ENCODE assay signal across 13 cellular contexts in the genomic region with DNA sequence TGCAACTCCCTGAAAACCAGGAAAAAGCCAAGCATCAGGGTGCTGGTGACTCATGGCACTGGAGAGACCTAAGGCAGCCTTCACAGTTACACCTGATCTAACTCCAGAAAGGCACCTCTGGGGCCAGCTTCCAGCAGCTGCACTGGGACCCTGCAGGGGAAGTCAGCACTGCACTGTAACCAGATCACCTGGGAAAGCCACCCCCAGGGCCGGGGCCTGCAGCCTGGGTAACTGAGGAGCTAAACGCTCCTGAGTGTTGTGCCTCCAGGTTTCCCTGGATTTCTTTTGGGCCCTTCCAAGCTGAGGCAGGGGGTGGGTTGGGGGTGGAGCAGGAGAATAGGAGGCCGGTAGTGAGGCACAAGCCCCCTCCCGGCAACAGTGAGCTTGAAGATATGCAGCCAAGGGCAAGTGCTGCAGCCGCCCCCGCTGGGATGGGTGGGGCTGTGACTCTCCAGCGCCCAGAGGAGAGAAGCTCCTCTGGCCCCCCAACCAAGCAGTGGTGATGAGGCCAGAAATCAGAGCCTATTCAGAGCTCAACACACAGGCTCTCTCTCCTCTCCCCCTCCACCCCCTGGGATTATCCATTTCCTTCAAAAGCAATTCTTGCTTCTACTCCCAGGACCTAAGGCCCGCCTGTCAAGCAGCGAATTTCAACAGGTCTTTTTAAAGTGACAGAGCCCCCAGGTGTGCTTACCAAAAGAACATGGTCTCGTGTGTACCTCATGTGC. TPM values are rescaled to one million over a fixed set of nuclear protein-coding genes. Genes with fewer than 3 reads are reported as not detected.
DNase-seq lines count a peak whose midpoint lies in the region; ATAC-seq and TF ChIP-seq lines count a peak whose summit lies in the region.
"Had no signal": no experiment of that assay in that cellular context is flagged by ENCODE, and none has a peak within 500 bp of the region (broad histone marks: within the 10 kb centered on the region; RNA-seq: fewer than 3 reads in every experiment).

No MANE protein-coding gene starts in this region.

- in situ Hi-C loops in G401 (cut with HindIII; ENCODE audit: low sequenced_read_pairs) = no loop called here

- ATAC-seq in lung (ENCODE audit: insufficient read depth, low FRiP score) = no peak
- no peak for ATAC-seq in HG03460 (IDR thresholded peaks at IDR 0.05; ENCODE audit: unreplicated experiment)
- ATAC-seq in GM19395 (IDR thresholded peaks at IDR 0.05; ENCODE audit: unreplicated experiment) = no peak
- ATAC-seq: activated CD4-positive, CD25-positive, alpha-beta regulatory T cell treated with anti-CD3 and anti-CD28 coated beads, Interleukin-2, amount 50 U/mL, for 24 hours had no signal

- H3K4me1 ChIP-seq in HUES48 (ENCODE audit: control insufficient read depth, insufficient read depth, low read length) = peaks cover 45% of the 10 kb centered on the region
- peaks cover 20% of the 10 kb centered on the region for H3K4me1 ChIP-seq in endodermal cell (ENCODE audit: control insufficient read depth, insufficient read depth, low read length)
- H3K4me1 ChIP-seq in lung (ENCODE audit: control insufficient read depth in 2 of 2, insufficient read depth in 2 of 2, low read length in 2 of 2) = peaks cover 0 to 13% of the 10 kb centered on the region in 2 donors
- H3K4me1 ChIP-seq in stomach smooth muscle (ENCODE audit: control insufficient read depth, insufficient read depth, low read length) = peaks cover 14% of the 10 kb centered on the region

- H3K27me3 ChIP-seq in HUES48 (ENCODE audit: control insufficient read depth, insufficient read depth, low read length) = peaks cover 35% of the 10 kb centered on the region
- H3K27me3 ChIP-seq in endodermal cell (ENCODE audit: control insufficient read depth, insufficient read depth, low read length, poor library complexity, severe bottlenecking) = peaks cover 41% of the 10 kb centered on the region
- peaks cover 13% of the 10 kb centered on the region for H3K27me3 ChIP-seq in lung (ENCODE audit: control insufficient read depth, insufficient read depth)
- H3K27me3 ChIP-seq in stomach smooth muscle (ENCODE audit: control insufficient read depth in 1 of 2, insufficient read depth in 2 of 2, low read length in 2 of 2) = peaks cover 5 to 33% of the 10 kb centered on the region in 2 donors

- TF ChIP-seq CTCF in endodermal cell (conservative IDR thresholded peaks at IDR 0.05) (peak; percentile 20), lung (IDR thresholded peaks at IDR 0.05; ENCODE audit: control extremely low read depth, extremely low read depth) (no peak)

- peaks cover 39% of the 10 kb centered on the region for H3K27me3 Mint-ChIP-seq in endodermal cell (ENCODE audit: insufficient read depth)

- H3K9ac ChIP-seq in HUES48 (ENCODE audit: low read depth, low read length) (no peak overlapping the region), endodermal cell (ENCODE audit: extremely low read depth, low read length, poor library complexity, severe bottlenecking) (no peak overlapping the region), stomach smooth muscle (ENCODE audit: low read length in 2 of 2) (peak overlapping the region in 1 of 2 donors; percentile 60)

- H3K4me3 Mint-ChIP-seq in endodermal cell = peak overlapping the region; percentile 60
- H3K4me3 Mint-ChIP-seq: activated naive CD4-positive, alpha-beta T cell treated with anti-CD3 and anti-CD28 coated beads, Interleukin-2, amount 10 ng/mL, durations not matched to agents 7 days and 5 days had no signal

- peaks cover 12% of the 10 kb centered on the region for H3K36me3 Mint-ChIP-seq in endodermal cell (ENCODE audit: low read depth)
- H3K36me3 Mint-ChIP-seq: activated naive CD4-positive, alpha-beta T cell treated with anti-CD3 and anti-CD28 coated beads, Interleukin-2, amount 10 ng/mL, durations not matched to agents 7 days and 5 days had no signal

- H3K9me3 Mint-ChIP-seq in endodermal cell = no peaks in the 10 kb centered on the region
- H3K9me3 Mint-ChIP-seq: activated naive CD4-positive, alpha-beta T cell treated with anti-CD3 and anti-CD28 coated beads, Interleukin-2, amount 10 ng/mL, durations not matched to agents 7 days and 5 days had no signal

- H3K27ac Mint-ChIP-seq in endodermal cell = no peak overlapping the region
- H3K27ac Mint-ChIP-seq: activated naive CD4-positive, alpha-beta T cell treated with anti-CD3 and anti-CD28 coated beads, Interleukin-2, amount 10 ng/mL, durations not matched to agents 7 days and 5 days had no signal

- DNase-seq in endodermal cell (peak; percentile 92), lung (ENCODE audit: low spot score) (no peak), NCI-H128 (lab: John Stamatoyannopoulos, UW; ENCODE audit: unreplicated experiment) (no peak), G401 (ENCODE audit: low spot score) (no peak)
- DNase-seq: activated naive CD4-positive, alpha-beta T cell treated with anti-CD3 and anti-CD28 coated beads, Interleukin-2, amount 10 ng/mL, durations not matched to agents 7 days and 5 days; NCI-H2227 treated with DMSO at 0.1 percent for 48 hours; SIG-M5 had no signal

- H3K4me3 ChIP-seq in HUES48 (ENCODE audit: low read depth, low read length) = peak overlapping the region; percentile 78
- H3K4me3 ChIP-seq in endodermal cell (ENCODE audit: low read length) = no peak overlapping the region
- peak overlapping the region; percentile 7 for H3K4me3 ChIP-seq in lung
- H3K4me3 ChIP-seq in stomach smooth muscle (ENCODE audit: low read length in 2 of 2) = peak overlapping the region; percentile 67 to 78

- H3K27ac ChIP-seq in HUES48 (ENCODE audit: low read depth, low read length) (peak overlapping the region; percentile 82), endodermal cell (ENCODE audit: low read depth, low read length) (no peak overlapping the region), lung (ENCODE audit: low read depth in 1 of 2, low read length in 1 of 2) (peak overlapping the region in 1 of 2 donors; percentile 28), stomach smooth muscle (ENCODE audit: low read length) (no peak overlapping the region)

- no peaks in the 10 kb centered on the region for H3K9me3 ChIP-seq in HUES48 (ENCODE audit: control insufficient read depth, insufficient read depth, low read length)
- no peaks in the 10 kb centered on the region for H3K9me3 ChIP-seq in endodermal cell (ENCODE audit: control insufficient read depth, low read length)
- H3K9me3 ChIP-seq in lung (ENCODE audit: control insufficient read depth in 2 of 2, insufficient read depth in 1 of 2, low read length in 1 of 2) = peaks cover 0 to 6% of the 10 kb centered on the region in 2 donors
- no peaks in the 10 kb centered on the region for H3K9me3 ChIP-seq in stomach smooth muscle (ENCODE audit: control insufficient read depth in 2 of 2, low read length in 2 of 2)

- peaks cover 36% of the 10 kb centered on the region for H3K36me3 ChIP-seq in HUES48 (ENCODE audit: control insufficient read depth, insufficient read depth, low read length)
- H3K36me3 ChIP-seq in endodermal cell (ENCODE audit: control insufficient read depth, insufficient read depth, low read length) = no peaks in the 10 kb centered on the region
- no peaks in the 10 kb centered on the region for H3K36me3 ChIP-seq in lung (ENCODE audit: control insufficient read depth in 2 of 2, insufficient read depth in 2 of 2, low read length in 2 of 2)
- peaks cover 0 to 3% of the 10 kb centered on the region in 2 donors for H3K36me3 ChIP-seq in stomach smooth muscle (ENCODE audit: control insufficient read depth in 2 of 2, insufficient read depth in 2 of 2, low read length in 2 of 2)

- peaks cover 43% of the 10 kb centered on the region for H3K4me1 Mint-ChIP-seq in endodermal cell

- 9 to 11% methylated on average over 6 to 10 of the region's 10 CpGs for WGBS in endodermal cell (ENCODE audit: insufficient coverage in 1 of 2, insufficient read length in 1 of 2), 2 experiments
- WGBS in lung, 2 donors = 76 to 78% methylated on average over 10 of the region's 10 CpGs

RNA-seq across cellular contexts. Expression of a gene that starts 2.6 kb away (rescaled TPM):
- 10 to 100 TPM in 1 of 2 donors, under 1 TPM in 1; 0.91 to 13.5 TPM for total RNA-seq in endodermal cell
- polyA plus RNA-seq in endodermal cell (2013, experiment 1 of 2) = 10.8 TPM
- polyA plus RNA-seq in endodermal cell (2013, experiment 2 of 2) = 6.4 TPM
- total RNA-seq in lung = 10 to 100 TPM; 72.1 to 91.4 TPM
- 10 to 100 TPM; 23.7 to 31.5 TPM for polyA plus RNA-seq in lung
- total RNA-seq in G401 (2014; rRNA removed; shearing (Covaris generic)) = not detected in 2 replicates
- polyA plus RNA-seq: keratinocyte had no signal

Comparison
In these comparisons a context has a peak if more than half of its experiments do, and no peak if none do; other contexts are left out.
1. RNA of a gene that starts 2.6 kb away (total RNA-seq): 72.1 to 91.4 TPM in lung; 0.91 to 13.5 TPM in endodermal cell and not detected in G401; every median in the first group is over 4 times any median in the second.